ENCODE assay signal across 22 cellular contexts in the genomic region with DNA sequence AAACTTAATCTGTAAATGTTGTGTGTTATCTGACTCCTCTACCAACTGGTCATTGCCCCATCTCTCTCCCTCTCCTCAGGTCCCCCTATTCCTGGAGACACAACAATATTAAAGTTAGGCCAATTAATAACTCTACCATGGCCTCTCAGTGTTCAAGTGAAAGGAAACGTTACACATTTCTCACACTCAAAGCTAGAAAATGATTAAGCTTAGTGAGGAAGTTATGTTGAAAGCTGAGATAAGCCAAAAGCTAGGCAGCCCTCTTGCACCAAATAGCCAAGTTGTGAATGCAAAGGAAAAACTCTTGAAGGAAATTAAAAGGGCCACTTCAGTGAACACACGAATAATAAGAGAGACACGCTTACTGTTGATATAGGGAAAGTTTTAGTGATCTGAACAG.
"Had no signal": no experiment of that assay in that cellular context is flagged by ENCODE, and none has a peak within 500 bp of the region (broad histone marks: within the 10 kb centered on the region; RNA-seq: fewer than 3 reads in every experiment).

No MANE protein-coding gene starts in this region.

- ATAC-seq: esophagus mucosa; gastroesophageal sphincter; heart right ventricle; left colon; mucosa of descending colon; natural killer cell treated with Interleukin-12 subunit alpha and Interleukin-12 subunit beta and Interleukin-15 and Interleukin-18, amount 100 ng/mL, for 72 hours; sciatic nerve had no signal

- FAIRE-seq: islet of Langerhans had no signal

- DNase-seq: cerebellar nuclear complex; effector CD8-positive, alpha-beta T cell; endodermal cell; foreskin keratinocyte; heart right ventricle; hippocampal formation; left colon; mesenchymal stem cell; mucosa of descending colon; naive B cell; stimulated activated CD4-positive, alpha-beta T cell treated with anti-CD3 and anti-CD28 coated beads, Interleukin-12 subunit alpha, Interleukin-12 subunit beta, amount 100 ng/mL, for 4 hours; stimulated activated CD4-positive, alpha-beta T cell treated with anti-CD3 and anti-CD28 coated beads, Interleukin-1b, Interleukin-23, amount 100 ng/mL, for 48 hours; stimulated activated CD4-positive, alpha-beta T cell treated with anti-CD3 and anti-CD28 coated beads, Interleukin-4, amount 100 ng/mL, for 1 hour; stimulated activated CD8-positive, alpha-beta memory T cell treated with anti-CD3 and anti-CD28 coated beads, Interleukin-4, amount 100 ng/mL, for 48 hours; stimulated activated naive CD4-positive, alpha-beta T cell treated with Interleukin-2 at 50 U/mL for 16 hours; stomach; trophoblast cell had no signal
